Comparison of ENCODE assay signal across 17 cellular contexts in genomic region chr15:91101356-91101920, GRCh38. TPM values are rescaled to one million over a fixed set of nuclear protein-coding genes. Genes with fewer than 3 reads are reported as not detected.
A peak's percentile ranks its signal among the peaks of the same experiment; 100 is the strongest.
DNase-seq lines count a peak whose midpoint lies in the region; ATAC-seq, FAIRE-seq and TF ChIP-seq lines count a peak whose summit lies in the region.
"Had no signal": no experiment of that assay in that cellular context is flagged by ENCODE, and none has a peak within 500 bp of the region (broad histone marks: within the 10 kb centered on the region; RNA-seq: fewer than 3 reads in every experiment).

No MANE protein-coding gene starts in this region.

- no peak for ATAC-seq in activated CD8-positive, alpha-beta T cell treated with anti-CD3 and anti-CD28 coated beads for 36 hours
- no peak for ATAC-seq in activated CD8-positive, alpha-beta T cell treated with anti-CD3 and anti-CD28 coated beads, Interleukin-2, amount 10 ng/mL, durations not matched to agents 7 days and 5 days
- ATAC-seq in pancreas (no peak), HG03342 (IDR thresholded peaks at IDR 0.05; ENCODE audit: unreplicated experiment) (no peak)

- peaks cover 66% of the 10 kb centered on the region for H3K27me3 Mint-ChIP-seq in activated CD8-positive, alpha-beta T cell treated with anti-CD3 and anti-CD28 coated beads for 36 hours
- peaks cover 69% of the 10 kb centered on the region for H3K27me3 Mint-ChIP-seq in activated CD8-positive, alpha-beta T cell treated with anti-CD3 and anti-CD28 coated beads, Interleukin-2, amount 10 ng/mL, durations not matched to agents 7 days and 5 days (ENCODE audit: low read depth)
- H3K27me3 Mint-ChIP-seq in Calu3 (ENCODE audit: unreplicated experiment), result peaks cover 67% of the 10 kb centered on the region

- peaks cover 9% of the 10 kb centered on the region for H3K4me1 Mint-ChIP-seq in activated CD8-positive, alpha-beta T cell treated with anti-CD3 and anti-CD28 coated beads for 36 hours (ENCODE audit: low read depth)
- H3K4me1 Mint-ChIP-seq in activated CD8-positive, alpha-beta T cell treated with anti-CD3 and anti-CD28 coated beads, Interleukin-2, amount 10 ng/mL, durations not matched to agents 7 days and 5 days (ENCODE audit: low read depth), result peaks cover 16% of the 10 kb centered on the region
- peaks cover 40% of the 10 kb centered on the region for H3K4me1 Mint-ChIP-seq in Calu3 (ENCODE audit: low read depth, unreplicated experiment)

- H3K27me3 ChIP-seq in pancreas, result peaks cover 0 to 7% (median 2%) of the 10 kb centered on the region in 4 donors
- H3K27me3 ChIP-seq: ovary had no signal

- POLR2A ChIA-PET in activated CD8-positive, alpha-beta T cell treated with anti-CD3 and anti-CD28 coated beads for 36 hours (lab: Charles Lee), result no interaction called here
- POLR2A ChIA-PET in activated CD8-positive, alpha-beta T cell treated with anti-CD3 and anti-CD28 coated beads, Interleukin-2, amount 10 ng/mL, durations not matched to agents 7 days and 5 days (lab: Charles Lee), result no interaction called here

- no peaks in the 10 kb centered on the region for H3K36me3 Mint-ChIP-seq in activated CD8-positive, alpha-beta T cell treated with anti-CD3 and anti-CD28 coated beads for 36 hours (ENCODE audit: low read depth)
- no peaks in the 10 kb centered on the region for H3K36me3 Mint-ChIP-seq in activated CD8-positive, alpha-beta T cell treated with anti-CD3 and anti-CD28 coated beads, Interleukin-2, amount 10 ng/mL, durations not matched to agents 7 days and 5 days (ENCODE audit: low read depth)
- H3K36me3 Mint-ChIP-seq in Calu3 (ENCODE audit: insufficient read depth, unreplicated experiment), result peaks cover 9% of the 10 kb centered on the region

- H3K27ac Mint-ChIP-seq in activated CD8-positive, alpha-beta T cell treated with anti-CD3 and anti-CD28 coated beads for 36 hours, result no peak overlapping the region
- no peak overlapping the region for H3K27ac Mint-ChIP-seq in activated CD8-positive, alpha-beta T cell treated with anti-CD3 and anti-CD28 coated beads, Interleukin-2, amount 10 ng/mL, durations not matched to agents 7 days and 5 days
- H3K27ac Mint-ChIP-seq in Calu3 (ENCODE audit: unreplicated experiment), result no peak overlapping the region

- BruUV-seq in Calu3 (replicated peaks; lab: Mats Ljungman, UMichigan), result no TSS peak

- no peaks in the 10 kb centered on the region for H3K9me3 Mint-ChIP-seq in activated CD8-positive, alpha-beta T cell treated with anti-CD3 and anti-CD28 coated beads for 36 hours
- no peaks in the 10 kb centered on the region for H3K9me3 Mint-ChIP-seq in activated CD8-positive, alpha-beta T cell treated with anti-CD3 and anti-CD28 coated beads, Interleukin-2, amount 10 ng/mL, durations not matched to agents 7 days and 5 days (ENCODE audit: insufficient read depth)
- H3K9me3 Mint-ChIP-seq in Calu3 (ENCODE audit: low read depth, unreplicated experiment), result no peaks in the 10 kb centered on the region

- 31 to 34% methylated on average over 7 of the region's 7 CpGs for WGBS in pancreas, 2 donors

- TF ChIP-seq CTCF in activated CD8-positive, alpha-beta T cell treated with anti-CD3 and anti-CD28 coated beads for 36 hours (IDR thresholded peaks at IDR 0.05), result no peak
- no peak for TF ChIP-seq CTCF in Calu3 (IDR thresholded peaks at IDR 0.05; ENCODE audit: unreplicated experiment)
- TF ChIP-seq CTCF in pancreas (IDR thresholded peaks at IDR 0.05), result no peak

- peak overlapping the region in 3 of 4 donors; percentile 31 to 56 (median 47) for H3K4me3 ChIP-seq in pancreas
- H3K4me3 ChIP-seq: SJCRH30, thyroid gland had no signal

- H3K4me1 ChIP-seq in pancreas, result no peaks in the 10 kb centered on the region
- H3K4me1 ChIP-seq: SJCRH30 had no signal

- no peaks in the 10 kb centered on the region for H3K9me3 ChIP-seq in pancreas
- H3K9me3 ChIP-seq: ovary, SJCRH30, thyroid gland had no signal

- DNase-seq in activated CD8-positive, alpha-beta T cell treated with anti-CD3 and anti-CD28 coated beads for 36 hours, result no peak
- no peak for DNase-seq in activated CD8-positive, alpha-beta T cell treated with anti-CD3 and anti-CD28 coated beads, Interleukin-2, amount 10 ng/mL, durations not matched to agents 7 days and 5 days
- no peak for DNase-seq in Calu3
- peak; percentile 68 for DNase-seq in cerebellar cortex (ENCODE audit: low spot score)
- no peak for DNase-seq in pancreas
- no peak for DNase-seq in ureter (ENCODE audit: low spot score)
- DNase-seq in activated CD4-positive, CD25-positive, alpha-beta regulatory T cell (lab: John Stamatoyannopoulos, UW), result no peak
- DNase-seq: kidney, ovary, SJCRH30, thyroid gland had no signal

- no peak for FAIRE-seq in pancreas (lab: Jason Lieb, UNC)
- FAIRE-seq: colon, D721Med, GM19239, kidney had no signal

- no peak overlapping the region for H3K27ac ChIP-seq in pancreas
- H3K27ac ChIP-seq: HL-60, ovary, SJCRH30, thyroid gland had no signal

- CTCF ChIA-PET in activated CD8-positive, alpha-beta T cell treated with anti-CD3 and anti-CD28 coated beads for 36 hours (lab: Charles Lee), result interaction anchor here (1.0 kb wide), 1 partner anchor 45 kb away, joined by 3 read pairs; no protein-coding TSS in a partner anchor
- CTCF ChIA-PET in activated CD8-positive, alpha-beta T cell treated with anti-CD3 and anti-CD28 coated beads, Interleukin-2, amount 10 ng/mL, durations not matched to agents 7 days and 5 days (lab: Charles Lee), result no interaction called here
- CTCF ChIA-PET in Calu3 (lab: Charles Lee), result no interaction called here

- no peaks in the 10 kb centered on the region for H3K36me3 ChIP-seq in pancreas
- H3K36me3 ChIP-seq: ovary, SJCRH30, thyroid gland had no signal

- intact Hi-C loops in activated CD8-positive, alpha-beta T cell treated with anti-CD3 and anti-CD28 coated beads for 36 hours (cut with micrococcal nuclease), result no loop called here
- intact Hi-C loops in Calu3 (cut with micrococcal nuclease; ENCODE audit: unreplicated experiment), result no loop called here
- intact Hi-C loops in pancreas (cut with DNase I), result no loop called here

- peak overlapping the region; percentile 66 for H3K4me3 Mint-ChIP-seq in activated CD8-positive, alpha-beta T cell treated with anti-CD3 and anti-CD28 coated beads for 36 hours
- H3K4me3 Mint-ChIP-seq in activated CD8-positive, alpha-beta T cell treated with anti-CD3 and anti-CD28 coated beads, Interleukin-2, amount 10 ng/mL, durations not matched to agents 7 days and 5 days, result no peak overlapping the region
- H3K4me3 Mint-ChIP-seq in Calu3 (ENCODE audit: low read depth, unreplicated experiment), result peak overlapping the region; percentile 79

RNA-seq across cellular contexts. Expression of gene SV2B, which starts 1.4 kb away (rescaled TPM):
- not detected for total RNA-seq in activated CD8-positive, alpha-beta T cell treated with anti-CD3 and anti-CD28 coated beads for 36 hours
- not detected for total RNA-seq in activated CD8-positive, alpha-beta T cell treated with anti-CD3 and anti-CD28 coated beads, Interleukin-2, amount 10 ng/mL, durations not matched to agents 7 days and 5 days
- total RNA-seq in Calu3 (2022) (1.4 and 2.2 TPM in 2 replicates), pancreas (10 to 100 TPM in 1 of 6 donors, 1 to 10 TPM in 5; 3.6 to 11.3 (median 6.5) TPM), ureter (2.3 TPM)
- 1 to 10 TPM in 1 of 2 donors, under 1 TPM in 1; 0.53 to 2.7 TPM for polyA plus RNA-seq in pancreas
- total RNA-seq: SJCRH30 had no signal
- polyA plus RNA-seq: AG04450 had no signal
